ENCODE assay signal across 9 cellular contexts in genomic region chr10:74419491-74420466, GRCh38.
A peak's percentile ranks its signal among the peaks of the same experiment; 100 is the strongest.
DNase-seq lines count a peak whose midpoint lies in the region; ATAC-seq and TF ChIP-seq lines count a peak whose summit lies in the region.
"Had no signal": no experiment of that assay in that cellular context is flagged by ENCODE, and none has a peak within 500 bp of the region (broad histone marks: within the 10 kb centered on the region; RNA-seq: fewer than 3 reads in every experiment).

No MANE protein-coding gene starts in this region.

- H3K79me2 ChIP-seq in H9 (ENCODE audit: insufficient read depth, low read length): no peaks in the 10 kb centered on the region

- no peaks in the 10 kb centered on the region for H3K36me3 ChIP-seq in Panc1 (ENCODE audit: control insufficient read depth, insufficient read depth, low read length)

- no peaks in the 10 kb centered on the region for H3K27me3 ChIP-seq in H9 (ENCODE audit: insufficient read depth, low read length)
- no peaks in the 10 kb centered on the region for H3K27me3 ChIP-seq in Panc1 (ENCODE audit: control insufficient read depth, insufficient read depth, low read length)

- POLR2A ChIA-PET in Panc1 (lab: Charles Lee): no interaction called here

- H2BK20ac ChIP-seq in H9 (ENCODE audit: low read depth, low read length, poor library complexity, severe bottlenecking): no peak overlapping the region

- no TSS peak for BruUV-seq in Panc1 (replicated peaks; lab: Mats Ljungman, UMichigan)

- no peak overlapping the region for H2AFZ ChIP-seq in H9 (ENCODE audit: low read length)

- H3K27me3 Mint-ChIP-seq in H9 (ENCODE audit: low read depth) (no peaks in the 10 kb centered on the region; the same call in 1 of the 2 replicates), nephron (ENCODE audit: low read depth) (no peaks in the 10 kb centered on the region)

- H3K4me3 Mint-ChIP-seq in H9 (no peak overlapping the region), nephron (no peak overlapping the region)

- H4K20me1 ChIP-seq in H9 (ENCODE audit: control insufficient read depth, insufficient read depth, insufficient read length): no peaks in the 10 kb centered on the region

- no peak for DNase-seq in H9
- DNase-seq in Panc1 (ENCODE audit: low read depth, low spot score): no peak
- peak; percentile 24 for DNase-seq in central memory CD4-positive, alpha-beta T cell
- no peak for DNase-seq in sciatic nerve (ENCODE audit: low spot score)
- DNase-seq in putamen (ENCODE audit: low spot score): no peak

- no peak for ATAC-seq in Panc1
- no peak for ATAC-seq in sciatic nerve
- no peak for ATAC-seq in HG03097 (IDR thresholded peaks at IDR 0.05; ENCODE audit: low FRiP score, unreplicated experiment)

- H2BK120ac ChIP-seq in H9 (ENCODE audit: low read depth, low read length, poor library complexity, severe bottlenecking): no peak overlapping the region

- no peak overlapping the region for H3K14ac ChIP-seq in H9 (ENCODE audit: insufficient read depth, low read length)

- no peaks in the 10 kb centered on the region; the same call in 1 of the 2 replicates for H3K4me1 ChIP-seq in H9 (ENCODE audit: insufficient read depth, low read length)
- no peaks in the 10 kb centered on the region for H3K4me1 ChIP-seq in Panc1 (ENCODE audit: control insufficient read depth, insufficient read depth, low read length)

- no peak overlapping the region for H3T11ph ChIP-seq in H9 (ENCODE audit: low read length)

- CTCF ChIA-PET in Panc1 (lab: Charles Lee): no interaction called here

- H3K27ac ChIP-seq in C4-2B: no peak overlapping the region
- no peak overlapping the region for H3K27ac ChIP-seq in H9 (ENCODE audit: insufficient read length, low read depth, low read length)
- H3K27ac ChIP-seq in Panc1 (ENCODE audit: low read length): no peak overlapping the region

- H2AK5ac ChIP-seq in H9 (ENCODE audit: insufficient read length, low read length): no peak overlapping the region

- H3K9me3 Mint-ChIP-seq in H9: peaks cover 12 to 18% of the 10 kb centered on the region in 2 experiments
- peaks cover 11% of the 10 kb centered on the region for H3K9me3 Mint-ChIP-seq in nephron

- no peaks in the 10 kb centered on the region for H3K23me2 ChIP-seq in H9 (ENCODE audit: insufficient read length, low read depth, low read length, poor library complexity, severe bottlenecking)

- no peak overlapping the region for H3K9ac ChIP-seq in H9 (ENCODE audit: extremely low read depth, insufficient read length, low read length)

- peaks cover 17 to 22% (median 22%) of the 10 kb centered on the region in 3 experiments for H3K36me3 Mint-ChIP-seq in H9 (ENCODE audit: insufficient read depth in 1 of 3, low read depth in 3 of 3)
- H3K36me3 Mint-ChIP-seq in nephron (ENCODE audit: low read depth): peaks cover 17% of the 10 kb centered on the region

- no peak overlapping the region for H3K23ac ChIP-seq in H9 (ENCODE audit: insufficient read length, low read depth, low read length)

- no peak overlapping the region for H3K18ac ChIP-seq in H9 (ENCODE audit: insufficient read length, low read depth, low read length)

- H3K27ac Mint-ChIP-seq in H9: peak overlapping the region in 2 of 3 experiments; percentile 66 to 81; a peak in 4 of 7 replicates
- H3K27ac Mint-ChIP-seq in nephron: peak overlapping the region; percentile 94 to 98 (median 96)

- H2BK5ac ChIP-seq in H9 (ENCODE audit: insufficient read length, low read length): no peak overlapping the region

- intact Hi-C loops in Panc1 (cut with micrococcal nuclease; ENCODE audit: unreplicated experiment) (no loop called here), sciatic nerve (cut with DNase I) (no loop called here)

- H3K4me3 ChIP-seq in Panc1 (ENCODE audit: low read depth in 2 of 2, low read length in 2 of 2): no peak overlapping the region
- H3K4me3 ChIP-seq: lung had no signal

- H3K4me2 ChIP-seq in H9 (ENCODE audit: insufficient read depth, insufficient read length, low read length): no peak overlapping the region

- TF ChIP-seq CTCF in C4-2B (conservative IDR thresholded peaks at IDR 0.05) (peak; percentile 79), H9 (conservative IDR thresholded peaks at IDR 0.05) (peak; percentile 74), Panc1 (IDR thresholded peaks at IDR 0.05) (peak; percentile 45; the same call in 1 of the 2 replicates), nephron (IDR thresholded peaks at IDR 0.05; ENCODE audit: unreplicated experiment in 3 of 3) (peak; percentile 25 to 43 (median 31))

- H4K91ac ChIP-seq in H9 (ENCODE audit: insufficient read length, low read depth, low read length): no peak overlapping the region

- H4K5ac ChIP-seq in H9 (ENCODE audit: insufficient read length, low read depth, low read length): no peak overlapping the region

- H4K8ac ChIP-seq in H9 (replicated peaks; ENCODE audit: insufficient read length, low read depth, low read length): no peak overlapping the region

- H3K9me3 ChIP-seq in H9 (ENCODE audit: control insufficient read depth, low read depth, low read length) (no peaks in the 10 kb centered on the region), Panc1 (ENCODE audit: control insufficient read depth, insufficient read depth, low read depth, low read length) (no peaks in the 10 kb centered on the region)

- in situ Hi-C loops in Panc1 (cut with HindIII; ENCODE audit: low pct_unique_long_range_greater_than_20kb, low sequenced_read_pairs): no loop called here

- H2BK12ac ChIP-seq in H9 (ENCODE audit: insufficient read length, low read depth, low read length): no peak overlapping the region

- H3K56ac ChIP-seq in H9 (ENCODE audit: insufficient read length, low read depth, low read length): no peak overlapping the region

- H3K4me1 Mint-ChIP-seq in H9 (peaks cover 48 to 51% of the 10 kb centered on the region in 2 experiments), nephron (peaks cover 33% of the 10 kb centered on the region)

- H3K4ac ChIP-seq in H9 (ENCODE audit: low read depth, low read length): no peak overlapping the region

- no peaks in the 10 kb centered on the region for H3K79me1 ChIP-seq in H9 (ENCODE audit: insufficient read depth, low read depth, low read length, poor library complexity, severe bottlenecking)

- no CpG with 5 or more reads among the region's 3 CpGs for WGBS in H9 (ENCODE audit: extremely low coverage, insufficient read length, low lambda C conversion rate)

- no peak overlapping the region for H2BK15ac ChIP-seq in H9 (ENCODE audit: low read depth, low read length)
